Comparison of ENCODE assay signal across 7 cellular contexts in genomic region chr15:22979069-22979698, GRCh38. TPM values are rescaled to one million over a fixed set of nuclear protein-coding genes. Genes with fewer than 3 reads are reported as not detected.
DNase-seq lines count a peak whose midpoint lies in the region; ATAC-seq, FAIRE-seq and TF ChIP-seq lines count a peak whose summit lies in the region.

No MANE protein-coding gene starts in this region.

- H4K5ac ChIP-seq in H9 (ENCODE audit: insufficient read length, low read depth, low read length): no peak overlapping the region

- no peak for FAIRE-seq in GM12891 (lab: Jason Lieb, UNC)

- TF ChIP-seq POLR2A in GM12891 (IDR thresholded peaks at IDR 0.05; ENCODE audit: low read depth, low read length): no peak
- peak; percentile 31 for TF ChIP-seq POLR2A in transverse colon (IDR thresholded peaks at IDR 0.05)

- TF ChIP-seq EP300 in transverse colon (IDR thresholded peaks at IDR 0.05; ENCODE audit: low read depth): no peak

- peak overlapping the region; percentile 83 for H3K9ac ChIP-seq in H9 (ENCODE audit: extremely low read depth, insufficient read length, low read length)
- H3K9ac ChIP-seq in MM.1S (ENCODE audit: low read length): peak overlapping the region; percentile 29; the same call in 1 of the 2 replicates

- in situ Hi-C loops in transverse colon (cut with MboI; ENCODE audit: low pct_ligation_motif_present in 1 of 4, low pct_unique_long_range_greater_than_20kb in 1 of 4, low sequenced_read_pairs in 3 of 4): no loop called here

- peak; percentile 78 for ATAC-seq in activated CD8-positive, alpha-beta T cell treated with anti-CD3 and anti-CD28 coated beads, Interleukin-2, amount 10 ng/mL, durations not matched to agents 7 days and 5 days

- H2BK120ac ChIP-seq in H9 (ENCODE audit: low read depth, low read length, poor library complexity, severe bottlenecking): no peak overlapping the region

- no CpG with 5 or more reads among the region's 54 CpGs for WGBS in H9 (ENCODE audit: extremely low coverage, insufficient read length, low lambda C conversion rate)
- 1% methylated on average over 54 of the region's 54 CpGs for WGBS in esophagus, 2 donors
- whole genome bisulfite sequencing in transverse colon (ENCODE audit: low coverage in 1 of 2), 2 donors: 0 to 1% methylated on average over 4 to 45 of the region's 54 CpGs

- H2BK5ac ChIP-seq in H9 (ENCODE audit: insufficient read length, low read length): no peak overlapping the region

- no peak overlapping the region for H4K91ac ChIP-seq in H9 (ENCODE audit: insufficient read length, low read depth, low read length)

- H2AFZ ChIP-seq in H9 (ENCODE audit: low read length) (peak overlapping the region; percentile 2), MM.1S (ENCODE audit: low read length) (peak overlapping the region; percentile 71)

- TF ChIP-seq CTCF in H9 (conservative IDR thresholded peaks at IDR 0.05) (no peak), MM.1S (IDR thresholded peaks at IDR 0.05; ENCODE audit: low read length) (no peak), transverse colon (IDR thresholded peaks at IDR 0.05) (no peak)

- H3T11ph ChIP-seq in H9 (ENCODE audit: low read length): no peak overlapping the region

- H3K27ac ChIP-seq in H9 (ENCODE audit: insufficient read length, low read depth, low read length) (no peak overlapping the region), MM.1S (ENCODE audit: low read length) (no peak overlapping the region; the same call in 1 of the 2 replicates), esophagus (ENCODE audit: low read depth in 2 of 2, low read length in 1 of 2) (peak overlapping the region; percentile 88 to 94), transverse colon (peak overlapping the region; percentile 84 to 93 (median 88))

- peak overlapping the region in 1 of 3 experiments; percentile 5; a peak in 1 of 7 replicates for H3K27ac Mint-ChIP-seq in H9
- no peak overlapping the region for H3K27ac Mint-ChIP-seq in activated CD8-positive, alpha-beta T cell treated with anti-CD3 and anti-CD28 coated beads, Interleukin-2, amount 10 ng/mL, durations not matched to agents 7 days and 5 days

- H3K9me3 ChIP-seq in H9 (ENCODE audit: control insufficient read depth, low read depth, low read length) (no peaks in the 10 kb centered on the region), MM.1S (replicated peaks; ENCODE audit: insufficient read depth, low read length) (no peaks in the 10 kb centered on the region), esophagus (ENCODE audit: control insufficient read depth in 2 of 2, insufficient read depth in 1 of 2, low read depth in 1 of 2, low read length in 1 of 2) (no peaks in the 10 kb centered on the region), transverse colon (no peaks in the 10 kb centered on the region)

- H3K36me3 ChIP-seq in MM.1S (replicated peaks; ENCODE audit: insufficient read depth, low read length) (no peaks in the 10 kb centered on the region), esophagus (ENCODE audit: control insufficient read depth in 2 of 2, insufficient read depth in 2 of 2, low read length in 1 of 2) (no peaks in the 10 kb centered on the region), transverse colon (no peaks in the 10 kb centered on the region)

- H3K4ac ChIP-seq in H9 (ENCODE audit: low read depth, low read length): no peak overlapping the region

- H2BK20ac ChIP-seq in H9 (ENCODE audit: low read depth, low read length, poor library complexity, severe bottlenecking): no peak overlapping the region

- H3K23me2 ChIP-seq in H9 (ENCODE audit: insufficient read length, low read depth, low read length, poor library complexity, severe bottlenecking): peaks cover 14% of the 10 kb centered on the region

- peaks cover 0 to 2% of the 10 kb centered on the region in 2 experiments; a peak in 2 of 5 replicates for H3K9me3 Mint-ChIP-seq in H9
- no peaks in the 10 kb centered on the region for H3K9me3 Mint-ChIP-seq in activated CD8-positive, alpha-beta T cell treated with anti-CD3 and anti-CD28 coated beads, Interleukin-2, amount 10 ng/mL, durations not matched to agents 7 days and 5 days (ENCODE audit: insufficient read depth)

- peaks cover 11 to 15% of the 10 kb centered on the region in 2 experiments for H3K4me1 Mint-ChIP-seq in H9
- peaks cover 15% of the 10 kb centered on the region for H3K4me1 Mint-ChIP-seq in activated CD8-positive, alpha-beta T cell treated with anti-CD3 and anti-CD28 coated beads, Interleukin-2, amount 10 ng/mL, durations not matched to agents 7 days and 5 days (ENCODE audit: low read depth)

- no peak overlapping the region for H2AK5ac ChIP-seq in H9 (ENCODE audit: insufficient read length, low read length)

- H3K4me2 ChIP-seq in H9 (ENCODE audit: insufficient read depth, insufficient read length, low read length) (peak overlapping the region; percentile 93), MM.1S (ENCODE audit: low read depth, low read length) (peak overlapping the region; percentile 83)

- H3K56ac ChIP-seq in H9 (ENCODE audit: insufficient read length, low read depth, low read length): no peak overlapping the region

- H3F3A ChIP-seq in MM.1S (ENCODE audit: insufficient read depth, low read length): no peaks in the 10 kb centered on the region

- H3K36me3 Mint-ChIP-seq in H9 (ENCODE audit: insufficient read depth in 1 of 3, low read depth in 3 of 3): peaks cover 0 to 7% (median 0%) of the 10 kb centered on the region in 3 experiments; a peak in 2 of 7 replicates
- H3K36me3 Mint-ChIP-seq in activated CD8-positive, alpha-beta T cell treated with anti-CD3 and anti-CD28 coated beads, Interleukin-2, amount 10 ng/mL, durations not matched to agents 7 days and 5 days (ENCODE audit: low read depth): no peaks in the 10 kb centered on the region

- peak overlapping the region; percentile 91 to 98 for H3K4me3 Mint-ChIP-seq in H9
- H3K4me3 Mint-ChIP-seq in activated CD8-positive, alpha-beta T cell treated with anti-CD3 and anti-CD28 coated beads, Interleukin-2, amount 10 ng/mL, durations not matched to agents 7 days and 5 days: peak overlapping the region; percentile 74

- H3K18ac ChIP-seq in H9 (ENCODE audit: insufficient read length, low read depth, low read length): no peak overlapping the region

- CTCF ChIA-PET in activated CD8-positive, alpha-beta T cell treated with anti-CD3 and anti-CD28 coated beads, Interleukin-2, amount 10 ng/mL, durations not matched to agents 7 days and 5 days (lab: Charles Lee): interaction anchor here (1.1 kb wide), 1 partner anchor 56 kb away, joined by 3 read pairs; no protein-coding TSS in a partner anchor

- H3K79me1 ChIP-seq in H9 (ENCODE audit: insufficient read depth, low read depth, low read length, poor library complexity, severe bottlenecking): peaks cover 11% of the 10 kb centered on the region

- H2BK15ac ChIP-seq in H9 (ENCODE audit: low read depth, low read length): no peak overlapping the region

- no peak overlapping the region for H3K23ac ChIP-seq in H9 (ENCODE audit: insufficient read length, low read depth, low read length)

- H3K9me2 ChIP-seq in MM.1S (replicated peaks; ENCODE audit: insufficient read depth, low read length): no peaks in the 10 kb centered on the region

- H3K14ac ChIP-seq in H9 (ENCODE audit: insufficient read depth, low read length): no peak overlapping the region

- intact Hi-C loops in transverse colon (cut with DNase I; ENCODE audit: low total_unique reads): no loop called here

- no peak overlapping the region for H4K8ac ChIP-seq in H9 (replicated peaks; ENCODE audit: insufficient read length, low read depth, low read length)

- no peak overlapping the region for H2BK12ac ChIP-seq in H9 (ENCODE audit: insufficient read length, low read depth, low read length)

- H3K4me1 ChIP-seq in H9 (ENCODE audit: insufficient read depth, low read length) (0 out of 2 replicates have a peak, but pooled peaks cover 2% of the 10 kb centered on the region), MM.1S (ENCODE audit: low read length) (0 out of 2 replicates have a peak, but pooled peaks cover 4% of the 10 kb centered on the region), esophagus (ENCODE audit: control insufficient read depth in 2 of 2, insufficient read depth in 2 of 2, low read length in 1 of 2) (peaks cover 0 to 5% of the 10 kb centered on the region in 2 donors), transverse colon (peaks cover 4 to 18% (median 8%) of the 10 kb centered on the region in 4 donors)

- DNase-seq in GM12891 (ENCODE audit: insufficient read length, low spot score): peak; percentile 60
- DNase-seq in H9: peak; percentile 58
- peak; percentile 70 for DNase-seq in MM.1S
- peak; percentile 45 for DNase-seq in activated CD8-positive, alpha-beta T cell treated with anti-CD3 and anti-CD28 coated beads, Interleukin-2, amount 10 ng/mL, durations not matched to agents 7 days and 5 days
- peak; percentile 69 for DNase-seq in myocyte (ENCODE audit: low read depth)
- peak; percentile 80 for DNase-seq in transverse colon

- POLR2A ChIA-PET in activated CD8-positive, alpha-beta T cell treated with anti-CD3 and anti-CD28 coated beads, Interleukin-2, amount 10 ng/mL, durations not matched to agents 7 days and 5 days (lab: Charles Lee): no interaction called here

- H3K27me3 ChIP-seq in H9 (ENCODE audit: insufficient read depth, low read length) (peaks cover 6% of the 10 kb centered on the region; the same call in 1 of the 2 replicates), MM.1S (replicated peaks; ENCODE audit: insufficient read depth, low read length) (no peaks in the 10 kb centered on the region), esophagus (ENCODE audit: control insufficient read depth in 1 of 2, insufficient read depth in 2 of 2, low read length in 2 of 2) (no peaks in the 10 kb centered on the region), transverse colon (no peaks in the 10 kb centered on the region)

- H3K79me2 ChIP-seq in H9 (ENCODE audit: insufficient read depth, low read length) (peaks cover 2% of the 10 kb centered on the region; the same call in 1 of the 2 replicates), MM.1S (ENCODE audit: low read length) (peaks cover 54% of the 10 kb centered on the region)

- H4K20me1 ChIP-seq in H9 (ENCODE audit: control insufficient read depth, insufficient read depth, insufficient read length) (no peaks in the 10 kb centered on the region), MM.1S (ENCODE audit: insufficient read depth, low read length) (no peaks in the 10 kb centered on the region)

- H3K27me3 Mint-ChIP-seq in H9 (ENCODE audit: low read depth): peaks cover 49% of the 10 kb centered on the region
- H3K27me3 Mint-ChIP-seq in activated CD8-positive, alpha-beta T cell treated with anti-CD3 and anti-CD28 coated beads, Interleukin-2, amount 10 ng/mL, durations not matched to agents 7 days and 5 days (ENCODE audit: low read depth): peaks cover 21% of the 10 kb centered on the region

- H3K4me3 ChIP-seq in MM.1S (ENCODE audit: low read length) (peak overlapping the region; percentile 74), esophagus (ENCODE audit: low read depth in 1 of 2, low read length in 2 of 2) (peak overlapping the region; percentile 91 to 92), transverse colon (peak overlapping the region; percentile 76 to 94 (median 87))

RNA-seq across cellular contexts. Expression of gene CYFIP1, which starts 1.0 kb away (rescaled TPM):
- 34.1 TPM for polyA plus RNA-seq in GM12891 (2012; ENCODE audit: low read depth, missing spikeins)
- total RNA-seq in H9 (2021) (67.5 and 71.2 TPM in 2 replicates), myocyte (92.8 and 118 TPM in 2 replicates), transverse colon (100 to 1,000 TPM in 3 of 4 donors, 10 to 100 TPM in 1; 63.7 to 201 (median 171) TPM)
- 1 to 10 TPM; 8.8 to 9.3 TPM for total RNA-seq in activated CD8-positive, alpha-beta T cell treated with anti-CD3 and anti-CD28 coated beads, Interleukin-2, amount 10 ng/mL, durations not matched to agents 7 days and 5 days
- 10 to 100 TPM; 32.1 to 44.3 TPM for polyA plus RNA-seq in esophagus
- polyA plus RNA-seq in myocyte (2012): 68.1 TPM

Comparison
In these comparisons a context has a peak if more than half of its experiments do, and no peak if none do; other contexts are left out.
1. H3K27ac ChIP-seq: peak in esophagus (2 of 2) and transverse colon (4 of 4); none in H9 (single experiment) and MM.1S (single experiment).
2. Peak in every context shown above with its lines, with median percentiles within 50 percentile points of each other: DNase-seq and H3K4me3 ChIP-seq.